In genomic region chr11:19242184-19242932, GRCh38 we compare ENCODE assay signal across 7 cellular contexts. TPM values are rescaled to one million over a fixed set of nuclear protein-coding genes. Genes with fewer than 3 reads are reported as not detected.
DNase-seq lines count a peak whose midpoint lies in the region; ATAC-seq, FAIRE-seq and TF ChIP-seq lines count a peak whose summit lies in the region.

No MANE protein-coding gene starts in this region.

- H3K36me3 Mint-ChIP-seq in H9 (ENCODE audit: insufficient read depth in 1 of 3, low read depth in 3 of 3), result peaks cover 0 to 12% (median 11%) of the 10 kb centered on the region in 3 experiments; a peak in 4 of 7 replicates
- peaks cover 15% of the 10 kb centered on the region for H3K36me3 Mint-ChIP-seq in activated CD8-positive, alpha-beta T cell treated with anti-CD3 and anti-CD28 coated beads for 36 hours (ENCODE audit: low read depth)
- H3K36me3 Mint-ChIP-seq in stimulated activated naive B cell treated with anti-CD40 and anti-IgM and Interleukin-4, amounts not matched to agents 10 μg/mL and 1 μg/mL and 100 μg/mL, for 72 hours, result peaks cover 3 to 4% of the 10 kb centered on the region in 2 donors

- no peak overlapping the region for H3T11ph ChIP-seq in H9 (ENCODE audit: low read length)

- CTCF ChIA-PET in activated CD8-positive, alpha-beta T cell treated with anti-CD3 and anti-CD28 coated beads for 36 hours (lab: Charles Lee), result interaction anchor here (0.8 to 1.3 kb wide), 2 partner anchors 11 to 17 kb away, joined by 3 read pairs; no protein-coding TSS in a partner anchor

- no peak overlapping the region for H4K8ac ChIP-seq in H9 (replicated peaks; ENCODE audit: insufficient read length, low read depth, low read length)

- H3K4ac ChIP-seq in H9 (ENCODE audit: low read depth, low read length), result no peak overlapping the region

- H2BK20ac ChIP-seq in H9 (ENCODE audit: low read depth, low read length, poor library complexity, severe bottlenecking), result no peak overlapping the region

- peak overlapping the region; percentile 82 to 94 for H3K4me3 Mint-ChIP-seq in H9
- H3K4me3 Mint-ChIP-seq in activated CD8-positive, alpha-beta T cell treated with anti-CD3 and anti-CD28 coated beads for 36 hours, result peak overlapping the region; percentile 89
- H3K4me3 Mint-ChIP-seq in stimulated activated naive B cell treated with anti-CD40 and anti-IgM and Interleukin-4, amounts not matched to agents 10 μg/mL and 1 μg/mL and 100 μg/mL, for 72 hours, result peak overlapping the region; percentile 82 to 95

- H3K79me1 ChIP-seq in H9 (ENCODE audit: insufficient read depth, low read depth, low read length, poor library complexity, severe bottlenecking), result no peaks in the 10 kb centered on the region

- H3K27me3 ChIP-seq in H9 (ENCODE audit: insufficient read depth, low read length) (peaks cover 9% of the 10 kb centered on the region; the same call in 1 of the 2 replicates), hepatocyte (peaks cover 12% of the 10 kb centered on the region)

- no peak overlapping the region for H2AFZ ChIP-seq in H9 (ENCODE audit: low read length)
- H2AFZ ChIP-seq in hepatocyte, result peak overlapping the region; percentile 48

- H3K23ac ChIP-seq in H9 (ENCODE audit: insufficient read length, low read depth, low read length), result no peak overlapping the region

- no peaks in the 10 kb centered on the region for H4K20me1 ChIP-seq in H9 (ENCODE audit: control insufficient read depth, insufficient read depth, insufficient read length)
- no peaks in the 10 kb centered on the region for H4K20me1 ChIP-seq in hepatocyte (ENCODE audit: insufficient read depth, poor library complexity, severe bottlenecking)

- no peak for ATAC-seq in activated CD8-positive, alpha-beta T cell treated with anti-CD3 and anti-CD28 coated beads for 36 hours
- ATAC-seq in stimulated activated naive B cell treated with anti-CD40 and anti-IgM and Interleukin-4, amounts not matched to agents 10 μg/mL and 1 μg/mL and 100 μg/mL, for 72 hours (replicated peaks), result no peak

- H3K27me3 Mint-ChIP-seq in H9 (ENCODE audit: low read depth), result peaks cover 43% of the 10 kb centered on the region
- peaks cover 42% of the 10 kb centered on the region for H3K27me3 Mint-ChIP-seq in activated CD8-positive, alpha-beta T cell treated with anti-CD3 and anti-CD28 coated beads for 36 hours
- H3K27me3 Mint-ChIP-seq in stimulated activated naive B cell treated with anti-CD40 and anti-IgM and Interleukin-4, amounts not matched to agents 10 μg/mL and 1 μg/mL and 100 μg/mL, for 72 hours, result peaks cover 32 to 37% of the 10 kb centered on the region in 2 donors

- TF ChIP-seq CTCF in H9 (conservative IDR thresholded peaks at IDR 0.05), result no peak
- TF ChIP-seq CTCF in activated CD8-positive, alpha-beta T cell treated with anti-CD3 and anti-CD28 coated beads for 36 hours (IDR thresholded peaks at IDR 0.05), result no peak
- no peak for TF ChIP-seq CTCF in hepatocyte (IDR thresholded peaks at IDR 0.05; ENCODE audit: poor library complexity)

- H2BK12ac ChIP-seq in H9 (ENCODE audit: insufficient read length, low read depth, low read length), result no peak overlapping the region

- H2BK15ac ChIP-seq in H9 (ENCODE audit: low read depth, low read length), result no peak overlapping the region

- H2AK5ac ChIP-seq in H9 (ENCODE audit: insufficient read length, low read length), result no peak overlapping the region

- peak overlapping the region; percentile 21 for H3K9ac ChIP-seq in H9 (ENCODE audit: extremely low read depth, insufficient read length, low read length)

- H3K56ac ChIP-seq in H9 (ENCODE audit: insufficient read length, low read depth, low read length), result no peak overlapping the region

- no peak for FAIRE-seq in urothelium cell line (lab: Jason Lieb, UNC)

- H3K14ac ChIP-seq in H9 (ENCODE audit: insufficient read depth, low read length), result peak overlapping the region; percentile 34; the same call in 1 of the 2 replicates

- peak overlapping the region; percentile 63 for H3K4me3 ChIP-seq in hepatocyte

- peaks cover 0 to 3% of the 10 kb centered on the region in 2 experiments; a peak in 2 of 5 replicates for H3K9me3 Mint-ChIP-seq in H9
- no peaks in the 10 kb centered on the region for H3K9me3 Mint-ChIP-seq in activated CD8-positive, alpha-beta T cell treated with anti-CD3 and anti-CD28 coated beads for 36 hours
- no peaks in the 10 kb centered on the region for H3K9me3 Mint-ChIP-seq in stimulated activated naive B cell treated with anti-CD40 and anti-IgM and Interleukin-4, amounts not matched to agents 10 μg/mL and 1 μg/mL and 100 μg/mL, for 72 hours

- no peaks in the 10 kb centered on the region for H3K79me2 ChIP-seq in H9 (ENCODE audit: insufficient read depth, low read length)
- H3K79me2 ChIP-seq in hepatocyte, result peaks cover 9% of the 10 kb centered on the region

- no CpG with 5 or more reads among the region's 55 CpGs for WGBS in H9 (ENCODE audit: extremely low coverage, insufficient read length, low lambda C conversion rate)
- WGBS in hepatocyte (ENCODE audit: low lambda C conversion rate, missing lambda C conversion rate), result 11% methylated on average over 51 of the region's 55 CpGs

- H3K4me1 ChIP-seq in H9 (ENCODE audit: insufficient read depth, low read length) (no peaks in the 10 kb centered on the region), hepatocyte (ENCODE audit: insufficient read depth) (peaks cover 24% of the 10 kb centered on the region)

- no peak overlapping the region for H2BK5ac ChIP-seq in H9 (ENCODE audit: insufficient read length, low read length)

- intact Hi-C loops in activated CD8-positive, alpha-beta T cell treated with anti-CD3 and anti-CD28 coated beads for 36 hours (cut with micrococcal nuclease), result no loop called here

- H3K9me2 ChIP-seq in hepatocyte (replicated peaks; ENCODE audit: insufficient read depth), result no peaks in the 10 kb centered on the region

- H3K4me2 ChIP-seq in H9 (ENCODE audit: insufficient read depth, insufficient read length, low read length) (peak overlapping the region; percentile 86), hepatocyte (peak overlapping the region; percentile 87)

- no peak overlapping the region for H4K91ac ChIP-seq in H9 (ENCODE audit: insufficient read length, low read depth, low read length)

- H3K27ac ChIP-seq in H9 (ENCODE audit: insufficient read length, low read depth, low read length) (no peak overlapping the region), hepatocyte (no peak overlapping the region)

- H3K27ac Mint-ChIP-seq in H9, result no peak overlapping the region; a peak in 2 of 7 replicates
- H3K27ac Mint-ChIP-seq in activated CD8-positive, alpha-beta T cell treated with anti-CD3 and anti-CD28 coated beads for 36 hours, result peak overlapping the region; percentile 43
- H3K27ac Mint-ChIP-seq in stimulated activated naive B cell treated with anti-CD40 and anti-IgM and Interleukin-4, amounts not matched to agents 10 μg/mL and 1 μg/mL and 100 μg/mL, for 72 hours, result peak overlapping the region; percentile 56

- no peaks in the 10 kb centered on the region for H3K9me3 ChIP-seq in H9 (ENCODE audit: control insufficient read depth, low read depth, low read length)
- H3K9me3 ChIP-seq in hepatocyte (ENCODE audit: low read depth), result no peaks in the 10 kb centered on the region

- no peak overlapping the region for H4K5ac ChIP-seq in H9 (ENCODE audit: insufficient read length, low read depth, low read length)

- peaks cover 10 to 14% of the 10 kb centered on the region in 2 experiments; a peak in 3 of 4 replicates for H3K4me1 Mint-ChIP-seq in H9
- peaks cover 6% of the 10 kb centered on the region for H3K4me1 Mint-ChIP-seq in activated CD8-positive, alpha-beta T cell treated with anti-CD3 and anti-CD28 coated beads for 36 hours (ENCODE audit: low read depth)
- peaks cover 16 to 31% of the 10 kb centered on the region in 2 donors for H3K4me1 Mint-ChIP-seq in stimulated activated naive B cell treated with anti-CD40 and anti-IgM and Interleukin-4, amounts not matched to agents 10 μg/mL and 1 μg/mL and 100 μg/mL, for 72 hours

- DNase-seq in H9, result peak; percentile 49
- peak; percentile 11 for DNase-seq in activated CD8-positive, alpha-beta T cell treated with anti-CD3 and anti-CD28 coated beads for 36 hours
- peak; percentile 35 for DNase-seq in hepatocyte (ENCODE audit: low spot score)
- DNase-seq in stimulated activated naive B cell treated with anti-CD40 and anti-IgM and Interleukin-4, amounts not matched to agents 10 μg/mL and 1 μg/mL and 100 μg/mL, for 72 hours, result no peak
- no peak for DNase-seq in HT-29 (ENCODE audit: low spot score)
- DNase-seq in urothelium cell line (ENCODE audit: low spot score), result no peak
- DNase-seq in NCI-H774 (lab: John Stamatoyannopoulos, UW), result no peak

- H3K23me2 ChIP-seq in H9 (ENCODE audit: insufficient read length, low read depth, low read length, poor library complexity, severe bottlenecking), result peaks cover 16% of the 10 kb centered on the region

- peak overlapping the region; percentile 23 for H3K18ac ChIP-seq in H9 (ENCODE audit: insufficient read length, low read depth, low read length)

- POLR2A ChIA-PET in activated CD8-positive, alpha-beta T cell treated with anti-CD3 and anti-CD28 coated beads for 36 hours (lab: Charles Lee), result interaction anchor here (0.6 to 1.2 kb wide), 3 partner anchors 9 to 131 kb away, joined by 3 to 4 read pairs (median 3); no protein-coding TSS in a partner anchor

- H3K36me3 ChIP-seq in hepatocyte (replicated peaks; ENCODE audit: insufficient read depth, low read depth), result no peaks in the 10 kb centered on the region

- no peak overlapping the region for H2BK120ac ChIP-seq in H9 (ENCODE audit: low read depth, low read length, poor library complexity, severe bottlenecking)

RNA-seq across cellular contexts. Expression of gene E2F8, which starts 1.6 kb away (rescaled TPM):
- total RNA-seq in H9 (2021) (11.0 and 11.3 TPM in 2 replicates), hepatocyte (2.1 and 2.3 TPM in 2 replicates)
- 10 to 100 TPM; 12.9 to 13.1 TPM for total RNA-seq in activated CD8-positive, alpha-beta T cell treated with anti-CD3 and anti-CD28 coated beads for 36 hours
- polyA plus RNA-seq in hepatocyte, result 0.42 and 0.64 TPM in 2 replicates
- 5.3 and 5.9 TPM in 2 replicates for total RNA-seq in HT-29 (2014; rRNA removed; shearing (Covaris generic))

RNA-seq across cellular contexts. Expression of gene CSRP3, which starts 40.6 kb away (rescaled TPM):
- total RNA-seq in H9 (2021), result not detected in 2 replicates
- not detected for total RNA-seq in activated CD8-positive, alpha-beta T cell treated with anti-CD3 and anti-CD28 coated beads for 36 hours
- total RNA-seq in hepatocyte, result 0.88 TPM in 1 of 2 replicates, not detected in the other
- polyA plus RNA-seq in hepatocyte, result 0.41 and 0.77 TPM in 2 replicates
- not detected in 2 replicates for total RNA-seq in HT-29 (2014; rRNA removed; shearing (Covaris generic))

Comparison
In these comparisons a context has a peak if more than half of its experiments do, and no peak if none do; other contexts are left out.
1. DNase-seq: peak in H9 (single experiment), activated CD8-positive, alpha-beta T cell treated with anti-CD3 and anti-CD28 coated beads for 36 hours (single experiment) and hepatocyte (single experiment); none in stimulated activated naive B cell treated with anti-CD40 and anti-IgM and Interleukin-4, amounts not matched to agents 10 μg/mL and 1 μg/mL and 100 μg/mL, for 72 hours (single experiment), HT-29 (single experiment), urothelium cell line (single experiment) and NCI-H774 (single experiment).
2. H3K27ac Mint-ChIP-seq: peak in activated CD8-positive, alpha-beta T cell treated with anti-CD3 and anti-CD28 coated beads for 36 hours (single experiment) and stimulated activated naive B cell treated with anti-CD40 and anti-IgM and Interleukin-4, amounts not matched to agents 10 μg/mL and 1 μg/mL and 100 μg/mL, for 72 hours (single experiment); none in H9 (0 of 3).
3. Peak in every context shown above with its lines, with median percentiles within 50 percentile points of each other: H3K4me3 Mint-ChIP-seq.